ENCODE assay signal across 8 cellular contexts in genomic region chr14:67674139-67674479, GRCh38. TPM values are rescaled to one million over a fixed set of nuclear protein-coding genes. Genes with fewer than 3 reads are reported as not detected.
DNase-seq lines count a peak whose midpoint lies in the region; ATAC-seq and TF ChIP-seq lines count a peak whose summit lies in the region.

No MANE protein-coding gene starts in this region.

- DNase-seq in CD14-positive monocyte (ENCODE audit: low spot score) (peak; percentile 66), NCI-H748 (lab: John Stamatoyannopoulos, UW; ENCODE audit: unreplicated experiment) (peak; percentile 85), mesenchymal stem cell (peak; percentile 80)
- peak; percentile 23 to 32 (median 27) for DNase-seq in activated CD8-positive, alpha-beta memory T cell treated with anti-CD3 and anti-CD28 coated beads for 48 hours (ENCODE audit: low read depth in 2 of 3, low spot score in 2 of 3)
- DNase-seq in stimulated activated CD8-positive, alpha-beta memory T cell treated with anti-CD3 and anti-CD28 coated beads, Interleukin-4, amount 100 ng/mL, for 24 hours (ENCODE audit: low read depth), result peak; percentile 31

- H3K9me3 ChIP-seq in endocrine pancreas (ENCODE audit: control insufficient read depth, low read length) (no peaks in the 10 kb centered on the region), mesenchymal stem cell (ENCODE audit: control insufficient read depth, low read length) (no peaks in the 10 kb centered on the region)

- H3K27me3 ChIP-seq in endocrine pancreas (ENCODE audit: control insufficient read depth, insufficient read depth, low read length), result no peaks in the 10 kb centered on the region
- H3K27me3 ChIP-seq in mesenchymal stem cell (ENCODE audit: control insufficient read depth in 1 of 2, insufficient read depth in 1 of 2, low read length in 2 of 2), result no peaks in the 10 kb centered on the region

- H3K4me1 ChIP-seq in endocrine pancreas (ENCODE audit: control insufficient read depth, insufficient read depth, low read length) (no peaks in the 10 kb centered on the region), mesenchymal stem cell (ENCODE audit: control insufficient read depth, insufficient read depth, low read depth, low read length) (peaks cover 12% of the 10 kb centered on the region)

- H3K79me1 ChIP-seq in mesenchymal stem cell (replicated peaks; ENCODE audit: low read length, poor library complexity, severe bottlenecking), result peaks cover 10% of the 10 kb centered on the region

- H3K4me2 ChIP-seq in mesenchymal stem cell (ENCODE audit: low read length, poor library complexity, severe bottlenecking), result peak overlapping the region; percentile 92

- peak overlapping the region; percentile 99 for H4K8ac ChIP-seq in mesenchymal stem cell (ENCODE audit: low read length)

- H3K36me3 ChIP-seq in endocrine pancreas (ENCODE audit: control insufficient read depth, insufficient read depth, low read length), result no peaks in the 10 kb centered on the region
- H3K36me3 ChIP-seq in mesenchymal stem cell (ENCODE audit: control insufficient read depth in 1 of 2, insufficient read depth in 2 of 2, low read depth in 1 of 2, low read length in 2 of 2), result peaks cover 8 to 19% of the 10 kb centered on the region in 2 experiments

- H2BK5ac ChIP-seq in mesenchymal stem cell (ENCODE audit: low read depth, low read length, poor library complexity, severe bottlenecking), result peak overlapping the region; percentile 70

- peak overlapping the region; percentile 86 to 96 (median 93) for H3K27ac Mint-ChIP-seq in CD14-positive monocyte

- H3K27ac ChIP-seq in mesenchymal stem cell (ENCODE audit: low read length, poor library complexity, severe bottlenecking), result peak overlapping the region; percentile 89

- no peak overlapping the region for H2BK12ac ChIP-seq in mesenchymal stem cell (ENCODE audit: low read length in 2 of 2)

- peak; percentile 21 for TF ChIP-seq CTCF in CD14-positive monocyte (IDR thresholded peaks at IDR 0.05)

- H3K4me1 Mint-ChIP-seq in CD14-positive monocyte, result peaks cover 30% of the 10 kb centered on the region

- under 1% methylated on average over 25 of the region's 25 CpGs for WGBS in mesenchymal stem cell

- no peak overlapping the region for H2AK5ac ChIP-seq in mesenchymal stem cell (ENCODE audit: low read length, severe bottlenecking)

- peaks cover 31 to 46% of the 10 kb centered on the region in 2 donors for H3K36me3 Mint-ChIP-seq in CD14-positive monocyte

- H3K4me3 Mint-ChIP-seq in CD14-positive monocyte, result peak overlapping the region; percentile 90 to 91

- peak overlapping the region; percentile 99 for H2AFZ ChIP-seq in mesenchymal stem cell (ENCODE audit: low read depth, low read length)

- peak overlapping the region; percentile 91 for H4K91ac ChIP-seq in mesenchymal stem cell (ENCODE audit: low read length)

- no peaks in the 10 kb centered on the region for H3K9me3 Mint-ChIP-seq in CD14-positive monocyte

- ATAC-seq in GM19372 (IDR thresholded peaks at IDR 0.05; ENCODE audit: low read depth, unreplicated experiment) (peak; percentile 30), HG03460 (IDR thresholded peaks at IDR 0.05; ENCODE audit: unreplicated experiment) (peak; percentile 50)

- peak overlapping the region; percentile 95 to 99 for H3K4ac ChIP-seq in mesenchymal stem cell (ENCODE audit: low read depth in 1 of 2, low read length in 2 of 2)

- H3K14ac ChIP-seq in mesenchymal stem cell (ENCODE audit: low read length in 2 of 2), result no peak overlapping the region

- peak overlapping the region in 1 of 2 experiments; percentile 97 for H3K23ac ChIP-seq in mesenchymal stem cell (ENCODE audit: low read length in 2 of 2)

- peak overlapping the region; percentile 54 for H2BK120ac ChIP-seq in mesenchymal stem cell (ENCODE audit: low read depth, low read length)

- peak overlapping the region; percentile 100 for H2BK15ac ChIP-seq in mesenchymal stem cell (ENCODE audit: low read depth, poor library complexity, severe bottlenecking)

- intact Hi-C loops in CD14-positive monocyte (cut with micrococcal nuclease), result loop anchor here (5.0 to 10.0 kb wide), 3 partner anchors 33 to 72 kb away; partner anchors contain the start of genes ARG2 (in 1 of the 2) and PIGH (in 1 of the 2)

- H3K9ac ChIP-seq in endocrine pancreas (ENCODE audit: control insufficient read depth, insufficient read depth, low read length), result peak overlapping the region; percentile 99
- peak overlapping the region; percentile 94 for H3K9ac ChIP-seq in mesenchymal stem cell (ENCODE audit: low read length)

- H3K18ac ChIP-seq in mesenchymal stem cell (ENCODE audit: low read depth in 1 of 2, low read length in 2 of 2), result peak overlapping the region; percentile 98 to 100

- H3K27me3 Mint-ChIP-seq in CD14-positive monocyte (ENCODE audit: low read depth in 3 of 3), result peaks cover 0 to 2% (median 0%) of the 10 kb centered on the region in 3 donors

- peak overlapping the region; percentile 93 for H3K4me3 ChIP-seq in endocrine pancreas (ENCODE audit: control insufficient read depth, insufficient read depth, low read length)
- H3K4me3 ChIP-seq in mesenchymal stem cell (ENCODE audit: insufficient read depth in 1 of 2, low read depth in 1 of 2, low read length in 2 of 2), result peak overlapping the region; percentile 96 to 98

RNA-seq across cellular contexts. Expression of gene VTI1B, which starts 0.3 kb away (rescaled TPM):
- polyA plus RNA-seq in CD14-positive monocyte, result 10 to 100 TPM; 84.5 to 84.7 TPM
- polyA plus RNA-seq in mesenchymal stem cell (2013, experiment 1 of 2), result 72.5 TPM
- polyA plus RNA-seq in mesenchymal stem cell (2013, experiment 2 of 2), result 79.1 TPM

RNA-seq across cellular contexts. Expression of gene RDH11, which starts 21.5 kb away (rescaled TPM):
- 10 to 100 TPM; 64.9 to 70.7 TPM for polyA plus RNA-seq in CD14-positive monocyte
- 114 TPM for polyA plus RNA-seq in mesenchymal stem cell (2013, experiment 1 of 2)
- polyA plus RNA-seq in mesenchymal stem cell (2013, experiment 2 of 2), result 119 TPM

RNA-seq across cellular contexts. Expression of gene RDH12, which starts 27.6 kb away (rescaled TPM):
- not detected for polyA plus RNA-seq in CD14-positive monocyte
- not detected for polyA plus RNA-seq in mesenchymal stem cell (2013, experiment 1 of 2)
- 0.01 TPM for polyA plus RNA-seq in mesenchymal stem cell (2013, experiment 2 of 2)

RNA-seq across cellular contexts. Expression of gene ARG2, which starts 54.4 kb away (rescaled TPM):
- under 1 TPM; 0.33 to 0.46 TPM for polyA plus RNA-seq in CD14-positive monocyte
- 3.6 TPM for polyA plus RNA-seq in mesenchymal stem cell (2013, experiment 1 of 2)
- 3.9 TPM for polyA plus RNA-seq in mesenchymal stem cell (2013, experiment 2 of 2)

Comparison
In these comparisons a context has a peak if more than half of its experiments do, and no peak if none do; other contexts are left out.
1. Peak in every context shown above with its lines: DNase-seq, ATAC-seq, H3K4me3 ChIP-seq and H3K27ac ChIP-seq.
2. DNase-seq: peak in every context shown above with its lines; median percentile 85 in NCI-H748; 80 in mesenchymal stem cell; 66 in CD14-positive monocyte; 31 in stimulated activated CD8-positive, alpha-beta memory T cell treated with anti-CD3 and anti-CD28 coated beads, Interleukin-4, amount 100 ng/mL, for 24 hours; 27 in activated CD8-positive, alpha-beta memory T cell treated with anti-CD3 and anti-CD28 coated beads for 48 hours.